17 cellular contexts compared by ENCODE assay signal in the genomic region with DNA sequence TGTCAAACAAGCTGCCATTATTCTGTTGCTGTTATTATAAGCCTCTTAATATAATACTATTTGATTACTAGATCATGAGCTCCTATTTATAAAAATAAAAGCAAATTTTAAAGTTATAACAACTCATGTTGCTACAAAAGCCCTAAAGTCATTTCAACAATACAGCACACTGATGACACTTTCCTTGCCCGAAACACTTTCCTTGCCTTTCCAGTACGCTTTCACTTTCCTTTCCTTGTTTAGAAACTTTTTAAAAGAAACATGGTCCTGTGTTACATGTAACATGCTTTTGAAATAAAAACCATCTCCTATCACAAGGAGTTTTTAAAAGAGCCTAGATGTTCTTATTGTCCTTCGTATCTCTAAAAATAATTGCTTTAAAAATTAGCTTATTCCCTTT.
A peak's percentile ranks its signal among the peaks of the same experiment; 100 is the strongest.
DNase-seq lines count a peak whose midpoint lies in the region; ATAC-seq and TF ChIP-seq lines count a peak whose summit lies in the region.
"Had no signal": no experiment of that assay in that cellular context is flagged by ENCODE, and none has a peak within 500 bp of the region (broad histone marks: within the 10 kb centered on the region; RNA-seq: fewer than 3 reads in every experiment).

No MANE protein-coding gene starts in this region.

- WGBS in right lobe of liver (ENCODE audit: insufficient coverage, low coverage, low lambda C conversion rate, missing lambda C conversion rate), result 26% methylated on average over 3 of the region's 3 CpGs
- 51 to 62% methylated on average over 3 of the region's 3 CpGs for WGBS in gastroesophageal sphincter (ENCODE audit: low coverage in 1 of 2), 2 donors

- H3K4me3 ChIP-seq in right lobe of liver (peak overlapping the region in 2 of 3 donors; percentile 3 to 19), gastroesophageal sphincter (no peak overlapping the region), A673 (ENCODE audit: low read depth, low read length, poor library complexity, severe bottlenecking) (no peak overlapping the region)

- no TSS peak for BruUV-seq in A673 (replicated peaks; lab: Mats Ljungman, UMichigan)

- no peaks in the 10 kb centered on the region for H3K27me3 ChIP-seq in right lobe of liver
- no peaks in the 10 kb centered on the region for H3K27me3 ChIP-seq in gastroesophageal sphincter
- H3K27me3 ChIP-seq in A673 (replicated peaks; ENCODE audit: insufficient read depth, low read depth, low read length, poor library complexity), result peaks cover 46% of the 10 kb centered on the region
- H3K27me3 ChIP-seq: Peyer's patch had no signal

- H3K27ac ChIP-seq in right lobe of liver, result no peak overlapping the region
- no peak overlapping the region for H3K27ac ChIP-seq in gastroesophageal sphincter
- H3K27ac ChIP-seq in A673 (ENCODE audit: low read depth, low read length, poor library complexity, severe bottlenecking), result no peak overlapping the region
- H3K27ac ChIP-seq: C4-2B, Peyer's patch had no signal

- ATAC-seq in GM19043 (IDR thresholded peaks at IDR 0.05; ENCODE audit: low read depth, unreplicated experiment) (peak; percentile 81), HG02759 (IDR thresholded peaks at IDR 0.05; ENCODE audit: unreplicated experiment) (peak; percentile 89), right lobe of liver (peak in 3 of 4 donors; percentile 33 to 56 (median 34)), GM21526 (IDR thresholded peaks at IDR 0.05; ENCODE audit: low FRiP score, unreplicated experiment) (no peak), gastroesophageal sphincter (no peak)
- ATAC-seq: T-cell had no signal

- H3K4me1 ChIP-seq in right lobe of liver, result no peaks in the 10 kb centered on the region
- H3K4me1 ChIP-seq in gastroesophageal sphincter, result no peaks in the 10 kb centered on the region
- H3K4me1 ChIP-seq in A673 (ENCODE audit: insufficient read depth, low read length, poor library complexity, severe bottlenecking), result no peaks in the 10 kb centered on the region
- H3K4me1 ChIP-seq: Peyer's patch had no signal

- no peak for TF ChIP-seq EP300 in gastroesophageal sphincter (IDR thresholded peaks at IDR 0.05)

- TF ChIP-seq CTCF in right lobe of liver (IDR thresholded peaks at IDR 0.05) (no peak), gastroesophageal sphincter (IDR thresholded peaks at IDR 0.05) (no peak), A673 (conservative IDR thresholded peaks at IDR 0.05; ENCODE audit: low read depth, low read length) (no peak)

- POLR2A ChIA-PET in A673 (lab: Charles Lee; ENCODE audit: low non-redundant PET), result no interaction called here

- no peaks in the 10 kb centered on the region for H3K36me3 ChIP-seq in right lobe of liver
- no peaks in the 10 kb centered on the region for H3K36me3 ChIP-seq in gastroesophageal sphincter
- H3K36me3 ChIP-seq in A673 (ENCODE audit: insufficient read depth, low read length, poor library complexity, severe bottlenecking), result no peaks in the 10 kb centered on the region
- H3K36me3 ChIP-seq: Peyer's patch had no signal

- TF ChIP-seq POLR2A in right lobe of liver (IDR thresholded peaks at IDR 0.05), result no peak
- no peak for TF ChIP-seq POLR2A in gastroesophageal sphincter (IDR thresholded peaks at IDR 0.05)

- DNase-seq in OCI-M1 (lab: John Stamatoyannopoulos, UW) (peak; percentile 100), right lobe of liver (no peak), A673 (ENCODE audit: low spot score) (no peak)
- no peak for DNase-seq in stimulated activated CD4-positive, alpha-beta T cell treated with anti-CD3 and anti-CD28 coated beads, Interleukin-12 subunit alpha, Interleukin-12 subunit beta, amount 100 ng/mL, for 4 hours
- DNase-seq: activated CD4-positive, CD25-positive, alpha-beta regulatory T cell treated with anti-CD3 and anti-CD28 coated beads, Interleukin-2, amount 50 U/mL, for 72 hours; cerebellar nuclear complex; head of caudate nucleus; kidney glomerular epithelial cell; NCI-H2029; NCI-H526; Peyer's patch; T-cell had no signal

- CTCF ChIA-PET in A673 (lab: Charles Lee), result no interaction called here

- H3K9me3 ChIP-seq in right lobe of liver (no peaks in the 10 kb centered on the region), gastroesophageal sphincter (no peaks in the 10 kb centered on the region), A673 (ENCODE audit: low read depth, low read length, poor library complexity, severe bottlenecking) (no peaks in the 10 kb centered on the region)
- H3K9me3 ChIP-seq: Peyer's patch had no signal

- intact Hi-C loops in right lobe of liver (cut with DNase I) (no loop called here), A673 (cut with micrococcal nuclease; ENCODE audit: unreplicated experiment) (no loop called here)

Comparison
In these comparisons a context has a peak if more than half of its experiments do, and no peak if none do; other contexts are left out.
1. ATAC-seq: peak in GM19043 (single experiment), HG02759 (single experiment) and right lobe of liver (3 of 4); none in GM21526 (single experiment) and gastroesophageal sphincter (single experiment).
2. H3K4me3 ChIP-seq: peak in right lobe of liver (2 of 3); none in gastroesophageal sphincter (0 of 2) and A673 (single experiment).